Comparison of ENCODE assay signal across 1 cellular context in the genomic region with DNA sequence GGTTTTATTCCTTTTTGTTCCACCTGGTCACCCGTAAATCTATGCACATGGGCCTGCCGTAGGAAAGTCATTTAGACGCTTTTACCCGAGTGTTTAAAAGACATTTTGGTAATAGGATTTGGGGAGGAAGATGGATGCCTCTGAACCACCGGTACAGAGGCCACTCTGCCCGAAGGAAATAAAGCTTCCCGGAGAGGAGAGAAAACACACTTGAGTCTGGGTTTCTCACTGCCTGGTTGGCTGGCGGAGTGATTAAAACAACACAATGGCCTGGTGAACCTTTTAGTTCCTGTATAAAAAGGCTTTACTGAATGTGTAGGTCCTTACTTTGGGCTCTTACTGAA.
TF ChIP-seq lines count a peak whose summit lies in the region.

No MANE protein-coding gene starts in this region.

TF ChIP-seq in H1, 55 proteins besides CTCF, POLR2A, EP300 and RAD21 (continued from another document):
- TF ChIP-seq NRF1 (IDR thresholded peaks at IDR 0.05; ENCODE audit: low read depth, low read length) = no peak
